In the genomic region with DNA sequence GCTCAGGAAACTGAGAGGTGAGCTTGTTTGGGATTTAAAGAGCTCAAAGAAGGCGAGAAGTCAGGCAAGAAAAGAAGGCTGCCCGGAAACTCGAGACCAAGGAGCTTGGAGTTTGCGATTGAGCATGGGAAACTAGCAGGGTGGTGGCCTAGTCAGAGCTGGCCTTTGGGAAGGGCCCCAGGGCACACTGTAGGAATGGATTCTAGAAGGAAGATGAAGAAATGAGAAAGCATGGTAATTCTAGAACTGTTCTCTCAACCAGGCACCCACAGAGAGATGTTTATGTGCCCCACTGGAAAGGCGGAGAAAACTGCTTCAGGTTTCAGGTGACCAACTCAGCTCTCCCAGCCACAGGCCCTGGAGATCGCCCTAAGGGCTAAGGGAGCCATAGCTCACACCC, we compare ENCODE assay signal across 13 cellular contexts.
DNase-seq lines count a peak whose midpoint lies in the region; ATAC-seq and TF ChIP-seq lines count a peak whose summit lies in the region.
"Had no signal": no experiment of that assay in that cellular context is flagged by ENCODE, and none has a peak within 500 bp of the region (broad histone marks: within the 10 kb centered on the region; RNA-seq: fewer than 3 reads in every experiment).

No MANE protein-coding gene starts in this region.

- no peak for ATAC-seq in stimulated activated effector memory CD8-positive, alpha-beta T cell treated with anti-CD3 and anti-CD28 coated beads, Interleukin-12 subunit alpha, Interleukin-12 subunit beta, amount 100 ng/mL, for 72 hours
- ATAC-seq in HG03175 (IDR thresholded peaks at IDR 0.05; ENCODE audit: unreplicated experiment) (no peak), GM19351 (IDR thresholded peaks at IDR 0.05; ENCODE audit: unreplicated experiment) (no peak)

- H3K27ac ChIP-seq in VCaP = peak overlapping the region; percentile 79; the same call in 1 of the 2 replicates
- H3K27ac ChIP-seq: HL-60 had no signal

- CTCF ChIA-PET in activated naive CD4-positive, alpha-beta T cell treated with anti-CD3 and anti-CD28 coated beads, Interleukin-2, amount 10 ng/mL, durations not matched to agents 7 days and 5 days (lab: Charles Lee) = no interaction called here

- DNase-seq in M059J (ENCODE audit: low read depth) (peak; percentile 61), islet precursor cell (peak; percentile 42)
- DNase-seq in stimulated activated effector memory CD8-positive, alpha-beta T cell treated with anti-CD3 and anti-CD28 coated beads, Interleukin-12 subunit alpha, Interleukin-12 subunit beta, amount 100 ng/mL, for 72 hours (ENCODE audit: low spot score in 2 of 2) = no peak
- no peak for DNase-seq in activated naive CD4-positive, alpha-beta T cell treated with anti-CD3 and anti-CD28 coated beads, Interleukin-2, amount 10 ng/mL, durations not matched to agents 7 days and 5 days
- DNase-seq: DMS79, NCI-H1436 treated with DMSO at 0.1 percent for 48 hours, NCI-H2081, NCI-H510A, NCI-H774 had no signal

- no peaks in the 10 kb centered on the region for H3K9me3 Mint-ChIP-seq in stimulated activated effector memory CD8-positive, alpha-beta T cell treated with anti-CD3 and anti-CD28 coated beads, Interleukin-12 subunit alpha, Interleukin-12 subunit beta, amount 100 ng/mL, for 72 hours
- H3K9me3 Mint-ChIP-seq in activated naive CD4-positive, alpha-beta T cell treated with anti-CD3 and anti-CD28 coated beads, Interleukin-2, amount 10 ng/mL, durations not matched to agents 7 days and 5 days = no peaks in the 10 kb centered on the region

- H3K27me3 Mint-ChIP-seq in activated naive CD4-positive, alpha-beta T cell treated with anti-CD3 and anti-CD28 coated beads, Interleukin-2, amount 10 ng/mL, durations not matched to agents 7 days and 5 days = no peaks in the 10 kb centered on the region

- H3K4me1 Mint-ChIP-seq in stimulated activated effector memory CD8-positive, alpha-beta T cell treated with anti-CD3 and anti-CD28 coated beads, Interleukin-12 subunit alpha, Interleukin-12 subunit beta, amount 100 ng/mL, for 72 hours = peaks cover 38% of the 10 kb centered on the region
- H3K4me1 Mint-ChIP-seq in activated naive CD4-positive, alpha-beta T cell treated with anti-CD3 and anti-CD28 coated beads, Interleukin-2, amount 10 ng/mL, durations not matched to agents 7 days and 5 days = peaks cover 7% of the 10 kb centered on the region

- no peak overlapping the region for H3K4me3 Mint-ChIP-seq in stimulated activated effector memory CD8-positive, alpha-beta T cell treated with anti-CD3 and anti-CD28 coated beads, Interleukin-12 subunit alpha, Interleukin-12 subunit beta, amount 100 ng/mL, for 72 hours
- no peak overlapping the region for H3K4me3 Mint-ChIP-seq in activated naive CD4-positive, alpha-beta T cell treated with anti-CD3 and anti-CD28 coated beads, Interleukin-2, amount 10 ng/mL, durations not matched to agents 7 days and 5 days

- no peak for TF ChIP-seq CTCF in VCaP (conservative IDR thresholded peaks at IDR 0.05)

- peak overlapping the region; percentile 73 for H3K27ac Mint-ChIP-seq in stimulated activated effector memory CD8-positive, alpha-beta T cell treated with anti-CD3 and anti-CD28 coated beads, Interleukin-12 subunit alpha, Interleukin-12 subunit beta, amount 100 ng/mL, for 72 hours
- no peak overlapping the region for H3K27ac Mint-ChIP-seq in activated naive CD4-positive, alpha-beta T cell treated with anti-CD3 and anti-CD28 coated beads, Interleukin-2, amount 10 ng/mL, durations not matched to agents 7 days and 5 days

- H3K36me3 Mint-ChIP-seq in stimulated activated effector memory CD8-positive, alpha-beta T cell treated with anti-CD3 and anti-CD28 coated beads, Interleukin-12 subunit alpha, Interleukin-12 subunit beta, amount 100 ng/mL, for 72 hours = peaks cover 15% of the 10 kb centered on the region
- H3K36me3 Mint-ChIP-seq in activated naive CD4-positive, alpha-beta T cell treated with anti-CD3 and anti-CD28 coated beads, Interleukin-2, amount 10 ng/mL, durations not matched to agents 7 days and 5 days = peaks cover 4% of the 10 kb centered on the region

Comparison
In these comparisons a context has a peak if more than half of its experiments do, and no peak if none do; other contexts are left out.
1. DNase-seq: peak in M059J (single experiment) and islet precursor cell (single experiment); none in stimulated activated effector memory CD8-positive, alpha-beta T cell treated with anti-CD3 and anti-CD28 coated beads, Interleukin-12 subunit alpha, Interleukin-12 subunit beta, amount 100 ng/mL, for 72 hours (0 of 2) and activated naive CD4-positive, alpha-beta T cell treated with anti-CD3 and anti-CD28 coated beads, Interleukin-2, amount 10 ng/mL, durations not matched to agents 7 days and 5 days (single experiment).